In the genomic region with DNA sequence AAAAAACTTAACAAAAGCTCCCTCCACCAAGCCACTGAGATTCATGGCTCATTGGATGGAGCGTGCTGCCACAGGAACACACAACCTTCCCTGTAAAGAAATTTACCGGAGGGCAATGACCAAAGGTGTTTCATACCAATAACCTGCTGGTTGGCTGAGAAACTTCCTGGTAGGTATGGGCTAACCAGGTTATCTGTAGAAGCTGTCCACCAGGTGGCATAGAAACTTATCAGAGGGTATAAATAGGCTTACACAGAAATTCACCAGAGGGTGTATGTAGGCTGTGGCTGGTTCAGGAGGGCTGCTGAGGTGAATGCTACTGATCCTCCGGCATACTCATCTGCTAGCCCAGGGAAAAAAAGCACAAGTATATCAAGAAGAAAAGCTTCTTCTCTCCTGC, we compare ENCODE assay signal across 1 cellular context.
TF ChIP-seq lines count a peak whose summit lies in the region.

No MANE protein-coding gene starts in this region.

TF ChIP-seq in HCT116, 20 proteins besides CTCF, POLR2A, EP300 and RAD21 (continued from another document):
- TF ChIP-seq TCF7L2 (IDR thresholded peaks at IDR 0.05; ENCODE audit: borderline replicate concordance, extremely low read depth, insufficient read depth, insufficient read length) (no peak), ZFX (IDR thresholded peaks at IDR 0.05) (no peak)
- TF ChIP-seq, protein P1, sequence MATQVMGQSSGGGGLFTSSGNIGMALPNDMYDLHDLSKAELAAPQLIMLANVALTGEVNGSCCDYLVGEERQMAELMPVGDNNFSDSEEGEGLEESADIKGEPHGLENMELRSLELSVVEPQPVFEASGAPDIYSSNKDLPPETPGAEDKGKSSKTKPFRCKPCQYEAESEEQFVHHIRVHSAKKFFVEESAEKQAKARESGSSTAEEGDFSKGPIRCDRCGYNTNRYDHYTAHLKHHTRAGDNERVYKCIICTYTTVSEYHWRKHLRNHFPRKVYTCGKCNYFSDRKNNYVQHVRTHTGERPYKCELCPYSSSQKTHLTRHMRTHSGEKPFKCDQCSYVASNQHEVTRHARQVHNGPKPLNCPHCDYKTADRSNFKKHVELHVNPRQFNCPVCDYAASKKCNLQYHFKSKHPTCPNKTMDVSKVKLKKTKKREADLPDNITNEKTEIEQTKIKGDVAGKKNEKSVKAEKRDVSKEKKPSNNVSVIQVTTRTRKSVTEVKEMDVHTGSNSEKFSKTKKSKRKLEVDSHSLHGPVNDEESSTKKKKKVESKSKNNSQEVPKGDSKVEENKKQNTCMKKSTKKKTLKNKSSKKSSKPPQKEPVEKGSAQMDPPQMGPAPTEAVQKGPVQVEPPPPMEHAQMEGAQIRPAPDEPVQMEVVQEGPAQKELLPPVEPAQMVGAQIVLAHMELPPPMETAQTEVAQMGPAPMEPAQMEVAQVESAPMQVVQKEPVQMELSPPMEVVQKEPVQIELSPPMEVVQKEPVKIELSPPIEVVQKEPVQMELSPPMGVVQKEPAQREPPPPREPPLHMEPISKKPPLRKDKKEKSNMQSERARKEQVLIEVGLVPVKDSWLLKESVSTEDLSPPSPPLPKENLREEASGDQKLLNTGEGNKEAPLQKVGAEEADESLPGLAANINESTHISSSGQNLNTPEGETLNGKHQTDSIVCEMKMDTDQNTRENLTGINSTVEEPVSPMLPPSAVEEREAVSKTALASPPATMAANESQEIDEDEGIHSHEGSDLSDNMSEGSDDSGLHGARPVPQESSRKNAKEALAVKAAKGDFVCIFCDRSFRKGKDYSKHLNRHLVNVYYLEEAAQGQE (IDR thresholded peaks at IDR 0.05; ENCODE audit: low read depth) = no peak
